11 cellular contexts compared by ENCODE assay signal in the genomic region with DNA sequence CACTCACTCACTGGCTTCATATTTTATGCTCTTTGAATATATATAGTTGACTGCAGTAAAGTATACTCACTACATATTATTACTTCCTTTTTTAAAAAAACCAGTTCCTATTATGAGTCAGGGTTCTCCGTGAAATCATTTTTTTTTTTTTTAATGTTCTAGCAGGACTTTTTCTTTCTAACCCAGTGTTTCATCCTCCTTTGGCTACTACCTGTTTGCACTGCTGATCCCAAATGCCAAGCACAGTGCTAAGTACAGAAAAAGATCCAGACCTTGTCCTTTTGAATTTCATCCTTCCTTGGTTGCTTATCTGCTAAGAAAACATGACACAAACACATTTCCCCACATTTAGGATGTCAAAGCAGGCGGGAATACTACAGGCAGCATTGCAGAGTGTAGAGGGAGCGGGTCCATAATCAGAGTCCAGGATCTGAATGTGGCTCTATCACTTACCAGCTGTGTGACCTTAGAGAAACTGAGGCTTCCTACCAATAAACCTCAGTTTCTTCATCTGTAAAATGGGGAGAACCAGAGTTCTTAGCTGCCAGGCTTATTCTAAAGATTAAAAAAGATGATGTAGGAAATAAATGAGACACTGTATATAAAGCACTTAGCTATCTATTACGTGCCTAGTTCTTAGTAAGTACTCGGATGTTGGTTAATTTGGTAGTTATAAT. TPM values are rescaled to one million over a fixed set of nuclear protein-coding genes. Genes with fewer than 3 reads are reported as not detected.
DNase-seq lines count a peak whose midpoint lies in the region; ATAC-seq, FAIRE-seq and TF ChIP-seq lines count a peak whose summit lies in the region.
"Had no signal": no experiment of that assay in that cellular context is flagged by ENCODE, and none has a peak within 500 bp of the region (broad histone marks: within the 10 kb centered on the region; RNA-seq: fewer than 3 reads in every experiment).

No MANE protein-coding gene starts in this region.

- H3K27ac Mint-ChIP-seq in stimulated activated naive B cell treated with anti-CD40 and anti-IgM and Interleukin-4, amounts not matched to agents 10 μg/mL and 1 μg/mL and 100 μg/mL, for 72 hours, result peak overlapping the region; percentile 95
- H3K27ac Mint-ChIP-seq: activated naive CD8-positive, alpha-beta T cell treated with anti-CD3 and anti-CD28 coated beads for 36 hours had no signal

- intact Hi-C loops in left ventricle myocardium superior (cut with micrococcal nuclease), result no loop called here

- H3K36me3 Mint-ChIP-seq in stimulated activated naive B cell treated with anti-CD40 and anti-IgM and Interleukin-4, amounts not matched to agents 10 μg/mL and 1 μg/mL and 100 μg/mL, for 72 hours, result peaks cover 24 to 38% of the 10 kb centered on the region in 2 donors
- H3K36me3 Mint-ChIP-seq in activated T-cell treated with anti-CD3 and anti-CD28 coated beads, Interleukin-2, amount 50 U/mL, for 4 hours (ENCODE audit: insufficient read depth), result peaks cover 22% of the 10 kb centered on the region

- no peaks in the 10 kb centered on the region for H3K9me3 ChIP-seq in right atrium auricular region

- H3K4me1 ChIP-seq in right atrium auricular region, result peaks cover 0 to 9% of the 10 kb centered on the region in 2 donors

- H3K27me3 Mint-ChIP-seq in stimulated activated naive B cell treated with anti-CD40 and anti-IgM and Interleukin-4, amounts not matched to agents 10 μg/mL and 1 μg/mL and 100 μg/mL, for 72 hours, result no peaks in the 10 kb centered on the region
- no peaks in the 10 kb centered on the region for H3K27me3 Mint-ChIP-seq in activated T-cell treated with anti-CD3 and anti-CD28 coated beads, Interleukin-2, amount 50 U/mL, for 4 hours (ENCODE audit: low read depth)
- H3K27me3 Mint-ChIP-seq: activated naive CD8-positive, alpha-beta T cell treated with anti-CD3 and anti-CD28 coated beads for 36 hours had no signal

- H3K27ac ChIP-seq in right atrium auricular region, result no peak overlapping the region
- H3K27ac ChIP-seq: HL-60 had no signal

- no peak overlapping the region for H3K4me3 ChIP-seq in bronchial epithelial cell (ENCODE audit: low read depth, low read length)
- no peak overlapping the region for H3K4me3 ChIP-seq in foreskin fibroblast (ENCODE audit: low read depth in 1 of 2, low read length in 2 of 2)
- H3K4me3 ChIP-seq in right atrium auricular region, result no peak overlapping the region

- H3K27me3 ChIP-seq in bronchial epithelial cell (ENCODE audit: control insufficient read depth, insufficient read depth, low read length) (no peaks in the 10 kb centered on the region), right atrium auricular region (no peaks in the 10 kb centered on the region)

- FAIRE-seq in bronchial epithelial cell (lab: Jason Lieb, UNC), result no peak

- peaks cover 31 to 52% of the 10 kb centered on the region in 2 donors for H3K4me1 Mint-ChIP-seq in stimulated activated naive B cell treated with anti-CD40 and anti-IgM and Interleukin-4, amounts not matched to agents 10 μg/mL and 1 μg/mL and 100 μg/mL, for 72 hours
- H3K4me1 Mint-ChIP-seq in activated T-cell treated with anti-CD3 and anti-CD28 coated beads, Interleukin-2, amount 50 U/mL, for 4 hours (ENCODE audit: low read depth), result peaks cover 6% of the 10 kb centered on the region

- H3K9me3 Mint-ChIP-seq in stimulated activated naive B cell treated with anti-CD40 and anti-IgM and Interleukin-4, amounts not matched to agents 10 μg/mL and 1 μg/mL and 100 μg/mL, for 72 hours, result no peaks in the 10 kb centered on the region
- H3K9me3 Mint-ChIP-seq in activated T-cell treated with anti-CD3 and anti-CD28 coated beads, Interleukin-2, amount 50 U/mL, for 4 hours, result no peaks in the 10 kb centered on the region
- H3K9me3 Mint-ChIP-seq: activated naive CD8-positive, alpha-beta T cell treated with anti-CD3 and anti-CD28 coated beads for 36 hours had no signal

- DNase-seq in bronchial epithelial cell (ENCODE audit: low read depth) (peak; percentile 47), left ventricle myocardium superior (no peak), foreskin fibroblast (no peak), right atrium auricular region (ENCODE audit: low spot score) (no peak)
- DNase-seq in stimulated activated naive B cell treated with anti-CD40 and anti-IgM and Interleukin-4, amounts not matched to agents 10 μg/mL and 1 μg/mL and 100 μg/mL, for 72 hours, result no peak
- DNase-seq in activated T-cell treated with anti-CD3 and anti-CD28 coated beads, Interleukin-2, amount 50 U/mL, for 4 hours, result no peak
- DNase-seq: activated naive CD8-positive, alpha-beta T cell treated with anti-CD3 and anti-CD28 coated beads for 36 hours; NCI-H2171 treated with DMSO at 0.1 percent for 48 hours had no signal

- peak overlapping the region; percentile 21 to 70 for H3K4me3 Mint-ChIP-seq in stimulated activated naive B cell treated with anti-CD40 and anti-IgM and Interleukin-4, amounts not matched to agents 10 μg/mL and 1 μg/mL and 100 μg/mL, for 72 hours
- no peak overlapping the region for H3K4me3 Mint-ChIP-seq in activated T-cell treated with anti-CD3 and anti-CD28 coated beads, Interleukin-2, amount 50 U/mL, for 4 hours
- H3K4me3 Mint-ChIP-seq: activated naive CD8-positive, alpha-beta T cell treated with anti-CD3 and anti-CD28 coated beads for 36 hours had no signal

- H3K36me3 ChIP-seq in bronchial epithelial cell (ENCODE audit: control insufficient read depth, insufficient read depth, low read length) (no peaks in the 10 kb centered on the region), right atrium auricular region (peaks cover 11% of the 10 kb centered on the region)

- no peak for TF ChIP-seq CTCF in bronchial epithelial cell (IDR thresholded peaks at IDR 0.05; ENCODE audit: insufficient read depth, low read length, severe bottlenecking)
- TF ChIP-seq CTCF in foreskin fibroblast (IDR thresholded peaks at IDR 0.05; ENCODE audit: low read depth, low read length), result no peak
- no peak for TF ChIP-seq CTCF in right atrium auricular region (IDR thresholded peaks at IDR 0.05)

- ATAC-seq in GM21390 (IDR thresholded peaks at IDR 0.05; ENCODE audit: unreplicated experiment), result peak; percentile 67
- ATAC-seq in HG03439 (IDR thresholded peaks at IDR 0.05; ENCODE audit: unreplicated experiment), result peak; percentile 47
- ATAC-seq in stimulated activated naive B cell treated with anti-CD40 and anti-IgM and Interleukin-4, amounts not matched to agents 10 μg/mL and 1 μg/mL and 100 μg/mL, for 72 hours (replicated peaks), result peak; percentile 85 to 86
- no peak for ATAC-seq in activated T-cell treated with anti-CD3 and anti-CD28 coated beads, Interleukin-2, amount 50 U/mL, for 4 hours
- no peak for ATAC-seq in left ventricle myocardium superior

RNA-seq across cellular contexts. Expression of a gene that starts 37.2 kb away (rescaled TPM):
- total RNA-seq in bronchial epithelial cell (0.13 and 0.53 TPM in 2 replicates), left ventricle myocardium superior (7.7 TPM), right atrium auricular region (10 to 100 TPM in 1 of 2 donors, 1 to 10 TPM in 1; 8.1 to 22.7 TPM)
- total RNA-seq in activated T-cell treated with anti-CD3 and anti-CD28 coated beads, Interleukin-2, amount 50 U/mL, for 4 hours, result under 1 TPM; 0.54 to 0.83 (median 0.55) TPM

RNA-seq across cellular contexts. Expression of a gene that starts 42.0 kb away (rescaled TPM):
- total RNA-seq in bronchial epithelial cell (50.6 and 51.3 TPM in 2 replicates), left ventricle myocardium superior (46.6 TPM), right atrium auricular region (10 to 100 TPM; 42.1 to 65.9 TPM)
- total RNA-seq in activated T-cell treated with anti-CD3 and anti-CD28 coated beads, Interleukin-2, amount 50 U/mL, for 4 hours, result 10 to 100 TPM; 15.2 to 17.4 (median 17.1) TPM

Comparison
In these comparisons a context has a peak if more than half of its experiments do, and no peak if none do; other contexts are left out.
1. ATAC-seq: peak in GM21390 (single experiment), HG03439 (single experiment) and stimulated activated naive B cell treated with anti-CD40 and anti-IgM and Interleukin-4, amounts not matched to agents 10 μg/mL and 1 μg/mL and 100 μg/mL, for 72 hours (2 of 2); none in activated T-cell treated with anti-CD3 and anti-CD28 coated beads, Interleukin-2, amount 50 U/mL, for 4 hours (0 of 2) and left ventricle myocardium superior (single experiment).